ENCODE assay signal across 24 cellular contexts in the genomic region with DNA sequence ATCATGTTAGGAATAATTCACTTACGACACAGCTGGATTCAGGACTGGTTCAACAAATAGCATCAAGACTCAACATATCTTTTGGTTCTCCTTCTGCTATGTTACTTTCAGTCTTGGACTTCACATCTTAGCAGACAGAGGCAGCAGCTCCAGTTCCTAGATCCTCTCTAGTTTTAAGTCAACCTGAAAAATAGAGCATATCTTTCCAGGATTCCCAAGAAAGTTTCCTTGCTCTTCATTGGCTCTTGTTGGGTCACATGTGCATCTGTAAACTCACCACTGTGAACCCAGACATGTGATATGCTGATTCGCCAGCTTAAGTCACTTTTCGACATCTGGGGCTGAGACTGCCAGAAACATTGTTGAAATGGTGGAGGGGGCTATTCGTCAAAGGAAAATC.
"Had no signal": no experiment of that assay in that cellular context is flagged by ENCODE, and none has a peak within 500 bp of the region (broad histone marks: within the 10 kb centered on the region; RNA-seq: fewer than 3 reads in every experiment).

No MANE protein-coding gene starts in this region.

- H2AFZ ChIP-seq: neural progenitor cell, parathyroid adenoma had no signal

- H3K4me1 ChIP-seq: parathyroid adenoma, psoas muscle, right lobe of liver, sigmoid colon, stomach, thyroid gland, tibial nerve, upper lobe of left lung, vagina had no signal

- H3K36me3 ChIP-seq: neural progenitor cell, ovary, right lobe of liver, sigmoid colon, stomach, thoracic aorta, thyroid gland, tibial nerve, upper lobe of left lung, vagina had no signal

- H3K27me3 ChIP-seq: neural progenitor cell, ovary, right lobe of liver, sigmoid colon, stomach, thyroid gland, tibial nerve, upper lobe of left lung, vagina had no signal

- H3K9ac ChIP-seq: neural progenitor cell, parathyroid adenoma had no signal

- DNase-seq: occipital lobe; ovary; posterior cingulate gyrus; psoas muscle; right cardiac atrium; right lobe of liver; sigmoid colon; small intestine; stimulated activated CD4-positive, alpha-beta T cell treated with anti-CD3 and anti-CD28 coated beads, Interleukin-15, amount 100 ng/mL, for 24 hours; stimulated activated CD4-positive, alpha-beta T cell treated with anti-CD3 and anti-CD28 coated beads, Interleukin-2, amount 100 ng/mL, for 24 hours; stimulated activated CD4-positive, alpha-beta T cell treated with anti-CD3 and anti-CD28 coated beads, Interleukin-2, amount 100 ng/mL, for 48 hours; stimulated activated CD4-positive, alpha-beta T cell treated with anti-CD3 and anti-CD28 coated beads, Interleukin-4, amount 100 ng/mL, for 24 hours; stimulated activated naive B cell treated with anti-CD40 and anti-IgM and Interleukin-4, amounts not matched to agents 10 μg/mL and 1 μg/mL and 100 μg/mL, for 72 hours; stimulated activated naive CD4-positive, alpha-beta T cell treated with Interleukin-2 at 50 U/mL for 16 hours; stomach; thyroid gland; trophoblast cell; upper lobe of left lung had no signal

- H3K4me3 ChIP-seq: neural progenitor cell, ovary, psoas muscle, right lobe of liver, sigmoid colon, stomach, thoracic aorta, thyroid gland, tibial nerve, upper lobe of left lung, vagina had no signal

- H3K27ac ChIP-seq: neural progenitor cell, ovary, parathyroid adenoma, psoas muscle, right lobe of liver, sigmoid colon, stomach, thoracic aorta, thyroid gland, tibial nerve, upper lobe of left lung, vagina had no signal

- H3K79me2 ChIP-seq: parathyroid adenoma had no signal

- H3K4me2 ChIP-seq: neural progenitor cell had no signal

- H3K9me3 ChIP-seq: ovary, psoas muscle, right lobe of liver, stomach, thoracic aorta, thyroid gland, tibial nerve, upper lobe of left lung, vagina had no signal

- FAIRE-seq: small intestine, urothelium cell line had no signal
